Comparison of ENCODE assay signal across 2 cellular contexts in the genomic region with DNA sequence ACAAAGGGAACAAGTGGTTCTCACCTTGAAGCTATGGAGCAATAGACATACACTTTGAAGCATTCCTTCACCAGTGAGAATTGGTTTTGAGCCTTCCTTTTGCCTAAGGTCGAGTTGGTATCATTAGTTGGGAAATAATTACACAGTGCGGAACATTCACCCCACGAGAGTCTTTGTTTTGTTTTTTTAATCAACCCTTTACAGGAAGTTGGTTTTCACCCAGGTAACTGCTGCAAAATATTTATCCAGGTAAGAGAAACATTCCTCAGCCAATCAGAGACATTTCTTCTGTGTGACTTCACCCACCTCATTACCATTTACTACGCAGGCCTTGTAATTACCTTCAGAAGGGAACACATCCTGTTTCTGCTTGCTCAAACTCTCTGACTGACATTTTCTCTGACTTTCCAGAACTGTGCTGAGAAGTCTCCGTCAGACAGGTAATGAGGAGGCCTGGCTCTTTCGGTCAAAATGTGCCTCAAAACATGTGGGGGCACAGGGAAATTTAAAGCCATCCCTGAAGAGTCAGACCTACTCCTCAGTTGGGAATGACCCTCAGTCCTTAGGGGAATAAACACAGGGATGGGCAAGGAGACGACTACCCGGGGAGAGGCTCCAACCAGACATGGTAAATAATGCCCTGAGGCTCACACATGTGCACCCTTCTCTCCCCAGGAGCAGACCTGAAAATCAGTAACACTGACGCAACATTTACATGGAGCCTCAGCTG.
TF ChIP-seq lines count a peak whose summit lies in the region.

No MANE protein-coding gene starts in this region.

TF ChIP-seq in SK-N-SH, 30 proteins besides CTCF, POLR2A, EP300 and RAD21 (continued from another document):
- TF ChIP-seq GABPA (IDR thresholded peaks at IDR 0.05; ENCODE audit: low read depth) = no peak
- TF ChIP-seq, protein P1, sequence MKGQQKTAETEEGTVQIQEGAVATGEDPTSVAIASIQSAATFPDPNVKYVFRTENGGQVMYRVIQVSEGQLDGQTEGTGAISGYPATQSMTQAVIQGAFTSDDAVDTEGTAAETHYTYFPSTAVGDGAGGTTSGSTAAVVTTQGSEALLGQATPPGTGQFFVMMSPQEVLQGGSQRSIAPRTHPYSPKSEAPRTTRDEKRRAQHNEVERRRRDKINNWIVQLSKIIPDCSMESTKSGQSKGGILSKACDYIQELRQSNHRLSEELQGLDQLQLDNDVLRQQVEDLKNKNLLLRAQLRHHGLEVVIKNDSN (IDR thresholded peaks at IDR 0.05; ENCODE audit: borderline replicate concordance, low read depth) = no peak

TF ChIP-seq in SK-N-SH treated with all-trans-retinoic acid at 6 μM for 48 hours, 23 proteins besides CTCF, POLR2A, EP300 and RAD21 (continued from another document):
- TF ChIP-seq, protein P2, sequence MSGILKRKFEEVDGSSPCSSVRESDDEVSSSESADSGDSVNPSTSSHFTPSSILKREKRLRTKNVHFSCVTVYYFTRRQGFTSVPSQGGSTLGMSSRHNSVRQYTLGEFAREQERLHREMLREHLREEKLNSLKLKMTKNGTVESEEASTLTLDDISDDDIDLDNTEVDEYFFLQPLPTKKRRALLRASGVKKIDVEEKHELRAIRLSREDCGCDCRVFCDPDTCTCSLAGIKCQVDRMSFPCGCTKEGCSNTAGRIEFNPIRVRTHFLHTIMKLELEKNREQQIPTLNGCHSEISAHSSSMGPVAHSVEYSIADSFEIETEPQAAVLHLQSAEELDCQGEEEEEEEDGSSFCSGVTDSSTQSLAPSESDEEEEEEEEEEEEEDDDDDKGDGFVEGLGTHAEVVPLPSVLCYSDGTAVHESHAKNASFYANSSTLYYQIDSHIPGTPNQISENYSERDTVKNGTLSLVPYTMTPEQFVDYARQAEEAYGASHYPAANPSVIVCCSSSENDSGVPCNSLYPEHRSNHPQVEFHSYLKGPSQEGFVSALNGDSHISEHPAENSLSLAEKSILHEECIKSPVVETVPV (CRISPR knock-in tag; IDR thresholded peaks at IDR 0.05) = no peak
- TF ChIP-seq, protein P3, sequence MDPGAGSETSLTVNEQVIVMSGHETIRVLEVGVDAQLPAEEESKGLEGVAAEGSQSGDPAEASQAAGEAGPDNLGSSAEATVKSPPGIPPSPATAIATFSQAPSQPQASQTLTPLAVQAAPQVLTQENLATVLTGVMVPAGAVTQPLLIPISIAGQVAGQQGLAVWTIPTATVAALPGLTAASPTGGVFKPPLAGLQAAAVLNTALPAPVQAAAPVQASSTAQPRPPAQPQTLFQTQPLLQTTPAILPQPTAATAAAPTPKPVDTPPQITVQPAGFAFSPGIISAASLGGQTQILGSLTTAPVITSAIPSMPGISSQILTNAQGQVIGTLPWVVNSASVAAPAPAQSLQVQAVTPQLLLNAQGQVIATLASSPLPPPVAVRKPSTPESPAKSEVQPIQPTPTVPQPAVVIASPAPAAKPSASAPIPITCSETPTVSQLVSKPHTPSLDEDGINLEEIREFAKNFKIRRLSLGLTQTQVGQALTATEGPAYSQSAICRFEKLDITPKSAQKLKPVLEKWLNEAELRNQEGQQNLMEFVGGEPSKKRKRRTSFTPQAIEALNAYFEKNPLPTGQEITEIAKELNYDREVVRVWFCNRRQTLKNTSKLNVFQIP (CRISPR knock-in tag; IDR thresholded peaks at IDR 0.05; ENCODE audit: borderline replicate concordance, low read depth) = no peak
- TF ChIP-seq TOX (CRISPR knock-in tag; IDR thresholded peaks at IDR 0.05; ENCODE audit: borderline replicate concordance) (no peak), SNAI2 (CRISPR knock-in tag; IDR thresholded peaks at IDR 0.05) (no peak), ESRRG (CRISPR knock-in tag; IDR thresholded peaks at IDR 0.05) (no peak), BACH2 (CRISPR knock-in tag; IDR thresholded peaks at IDR 0.05; ENCODE audit: borderline replicate concordance) (no peak), ZNF8 (CRISPR knock-in tag; IDR thresholded peaks at IDR 0.05) (no peak), RARB (CRISPR knock-in tag; IDR thresholded peaks at IDR 0.05) (no peak), GLIS3 (CRISPR knock-in tag; IDR thresholded peaks at IDR 0.05) (no peak)
- TF ChIP-seq, protein P4, sequence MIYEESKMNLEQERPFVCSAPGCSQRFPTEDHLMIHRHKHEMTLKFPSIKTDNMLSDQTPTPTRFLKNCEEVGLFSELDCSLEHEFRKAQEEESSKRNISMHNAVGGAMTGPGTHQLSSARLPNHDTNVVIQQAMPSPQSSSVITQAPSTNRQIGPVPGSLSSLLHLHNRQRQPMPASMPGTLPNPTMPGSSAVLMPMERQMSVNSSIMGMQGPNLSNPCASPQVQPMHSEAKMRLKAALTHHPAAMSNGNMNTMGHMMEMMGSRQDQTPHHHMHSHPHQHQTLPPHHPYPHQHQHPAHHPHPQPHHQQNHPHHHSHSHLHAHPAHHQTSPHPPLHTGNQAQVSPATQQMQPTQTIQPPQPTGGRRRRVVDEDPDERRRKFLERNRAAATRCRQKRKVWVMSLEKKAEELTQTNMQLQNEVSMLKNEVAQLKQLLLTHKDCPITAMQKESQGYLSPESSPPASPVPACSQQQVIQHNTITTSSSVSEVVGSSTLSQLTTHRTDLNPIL (CRISPR knock-in tag; IDR thresholded peaks at IDR 0.05; ENCODE audit: low read depth) = no peak
- TF ChIP-seq, protein P5, sequence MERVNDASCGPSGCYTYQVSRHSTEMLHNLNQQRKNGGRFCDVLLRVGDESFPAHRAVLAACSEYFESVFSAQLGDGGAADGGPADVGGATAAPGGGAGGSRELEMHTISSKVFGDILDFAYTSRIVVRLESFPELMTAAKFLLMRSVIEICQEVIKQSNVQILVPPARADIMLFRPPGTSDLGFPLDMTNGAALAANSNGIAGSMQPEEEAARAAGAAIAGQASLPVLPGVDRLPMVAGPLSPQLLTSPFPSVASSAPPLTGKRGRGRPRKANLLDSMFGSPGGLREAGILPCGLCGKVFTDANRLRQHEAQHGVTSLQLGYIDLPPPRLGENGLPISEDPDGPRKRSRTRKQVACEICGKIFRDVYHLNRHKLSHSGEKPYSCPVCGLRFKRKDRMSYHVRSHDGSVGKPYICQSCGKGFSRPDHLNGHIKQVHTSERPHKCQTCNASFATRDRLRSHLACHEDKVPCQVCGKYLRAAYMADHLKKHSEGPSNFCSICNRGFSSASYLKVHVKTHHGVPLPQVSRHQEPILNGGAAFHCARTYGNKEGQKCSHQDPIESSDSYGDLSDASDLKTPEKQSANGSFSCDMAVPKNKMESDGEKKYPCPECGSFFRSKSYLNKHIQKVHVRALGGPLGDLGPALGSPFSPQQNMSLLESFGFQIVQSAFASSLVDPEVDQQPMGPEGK (CRISPR knock-in tag; IDR thresholded peaks at IDR 0.05; ENCODE audit: borderline replicate concordance) = no peak
